ENCODE assay signal across 1 cellular context in genomic region chr18:57436193-57436964, GRCh38.
TF ChIP-seq lines count a peak whose summit lies in the region.

No MANE protein-coding gene starts in this region.

TF ChIP-seq in HepG2, 621 proteins besides CTCF, POLR2A, EP300 and RAD21 (continued from another document and continues in another):
- TF ChIP-seq, protein P1, sequence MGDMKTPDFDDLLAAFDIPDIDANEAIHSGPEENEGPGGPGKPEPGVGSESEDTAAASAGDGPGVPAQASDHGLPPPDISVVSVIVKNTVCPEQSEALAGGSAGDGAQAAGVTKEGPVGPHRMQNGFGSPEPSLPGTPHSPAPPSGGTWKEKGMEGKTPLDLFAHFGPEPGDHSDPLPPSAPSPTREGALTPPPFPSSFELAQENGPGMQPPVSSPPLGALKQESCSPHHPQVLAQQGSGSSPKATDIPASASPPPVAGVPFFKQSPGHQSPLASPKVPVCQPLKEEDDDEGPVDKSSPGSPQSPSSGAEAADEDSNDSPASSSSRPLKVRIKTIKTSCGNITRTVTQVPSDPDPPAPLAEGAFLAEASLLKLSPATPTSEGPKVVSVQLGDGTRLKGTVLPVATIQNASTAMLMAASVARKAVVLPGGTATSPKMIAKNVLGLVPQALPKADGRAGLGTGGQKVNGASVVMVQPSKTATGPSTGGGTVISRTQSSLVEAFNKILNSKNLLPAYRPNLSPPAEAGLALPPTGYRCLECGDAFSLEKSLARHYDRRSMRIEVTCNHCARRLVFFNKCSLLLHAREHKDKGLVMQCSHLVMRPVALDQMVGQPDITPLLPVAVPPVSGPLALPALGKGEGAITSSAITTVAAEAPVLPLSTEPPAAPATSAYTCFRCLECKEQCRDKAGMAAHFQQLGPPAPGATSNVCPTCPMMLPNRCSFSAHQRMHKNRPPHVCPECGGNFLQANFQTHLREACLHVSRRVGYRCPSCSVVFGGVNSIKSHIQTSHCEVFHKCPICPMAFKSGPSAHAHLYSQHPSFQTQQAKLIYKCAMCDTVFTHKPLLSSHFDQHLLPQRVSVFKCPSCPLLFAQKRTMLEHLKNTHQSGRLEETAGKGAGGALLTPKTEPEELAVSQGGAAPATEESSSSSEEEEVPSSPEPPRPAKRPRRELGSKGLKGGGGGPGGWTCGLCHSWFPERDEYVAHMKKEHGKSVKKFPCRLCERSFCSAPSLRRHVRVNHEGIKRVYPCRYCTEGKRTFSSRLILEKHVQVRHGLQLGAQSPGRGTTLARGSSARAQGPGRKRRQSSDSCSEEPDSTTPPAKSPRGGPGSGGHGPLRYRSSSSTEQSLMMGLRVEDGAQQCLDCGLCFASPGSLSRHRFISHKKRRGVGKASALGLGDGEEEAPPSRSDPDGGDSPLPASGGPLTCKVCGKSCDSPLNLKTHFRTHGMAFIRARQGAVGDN (CRISPR knock-in tag; IDR thresholded peaks at IDR 0.05), result peak; percentile 76
- TF ChIP-seq, protein P2, sequence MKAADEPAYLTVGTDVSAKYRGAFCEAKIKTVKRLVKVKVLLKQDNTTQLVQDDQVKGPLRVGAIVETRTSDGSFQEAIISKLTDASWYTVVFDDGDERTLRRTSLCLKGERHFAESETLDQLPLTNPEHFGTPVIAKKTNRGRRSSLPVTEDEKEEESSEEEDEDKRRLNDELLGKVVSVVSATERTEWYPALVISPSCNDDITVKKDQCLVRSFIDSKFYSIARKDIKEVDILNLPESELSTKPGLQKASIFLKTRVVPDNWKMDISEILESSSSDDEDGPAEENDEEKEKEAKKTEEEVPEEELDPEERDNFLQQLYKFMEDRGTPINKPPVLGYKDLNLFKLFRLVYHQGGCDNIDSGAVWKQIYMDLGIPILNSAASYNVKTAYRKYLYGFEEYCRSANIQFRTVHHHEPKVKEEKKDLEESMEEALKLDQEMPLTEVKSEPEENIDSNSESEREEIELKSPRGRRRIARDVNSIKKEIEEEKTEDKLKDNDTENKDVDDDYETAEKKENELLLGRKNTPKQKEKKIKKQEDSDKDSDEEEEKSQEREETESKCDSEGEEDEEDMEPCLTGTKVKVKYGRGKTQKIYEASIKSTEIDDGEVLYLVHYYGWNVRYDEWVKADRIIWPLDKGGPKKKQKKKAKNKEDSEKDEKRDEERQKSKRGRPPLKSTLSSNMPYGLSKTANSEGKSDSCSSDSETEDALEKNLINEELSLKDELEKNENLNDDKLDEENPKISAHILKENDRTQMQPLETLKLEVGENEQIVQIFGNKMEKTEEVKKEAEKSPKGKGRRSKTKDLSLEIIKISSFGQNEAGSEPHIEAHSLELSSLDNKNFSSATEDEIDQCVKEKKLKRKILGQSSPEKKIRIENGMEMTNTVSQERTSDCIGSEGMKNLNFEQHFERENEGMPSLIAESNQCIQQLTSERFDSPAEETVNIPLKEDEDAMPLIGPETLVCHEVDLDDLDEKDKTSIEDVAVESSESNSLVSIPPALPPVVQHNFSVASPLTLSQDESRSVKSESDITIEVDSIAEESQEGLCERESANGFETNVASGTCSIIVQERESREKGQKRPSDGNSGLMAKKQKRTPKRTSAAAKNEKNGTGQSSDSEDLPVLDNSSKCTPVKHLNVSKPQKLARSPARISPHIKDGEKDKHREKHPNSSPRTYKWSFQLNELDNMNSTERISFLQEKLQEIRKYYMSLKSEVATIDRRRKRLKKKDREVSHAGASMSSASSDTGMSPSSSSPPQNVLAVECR (CRISPR knock-in tag; IDR thresholded peaks at IDR 0.05; ENCODE audit: borderline replicate concordance), result peak; percentile 59
- 0 out of 2 replicates have a peak, but pooled peaks have one; percentile 35 for TF ChIP-seq MXD1 (CRISPR knock-in tag; IDR thresholded peaks at IDR 0.05)
- 0 out of 2 replicates have a peak, but pooled peaks have one; percentile 7 for TF ChIP-seq ZBTB7A (CRISPR knock-in tag; IDR thresholded peaks at IDR 0.05)
- TF ChIP-seq ZNF230 (CRISPR knock-in tag; IDR thresholded peaks at IDR 0.05), result no peak
- TF ChIP-seq HDAC1 (CRISPR knock-in tag; IDR thresholded peaks at IDR 0.05), result peak; percentile 32; the same call in 1 of the 2 replicates
- TF ChIP-seq ZNF850 (CRISPR knock-in tag; conservative IDR thresholded peaks at IDR 0.05), result no peak
- TF ChIP-seq HNRNPL (IDR thresholded peaks at IDR 0.05; ENCODE audit: low read depth, low read length), result peak; percentile 86
- TF ChIP-seq MZF1 (CRISPR knock-in tag; IDR thresholded peaks at IDR 0.05; ENCODE audit: borderline replicate concordance), result no peak
- TF ChIP-seq GPN1 (CRISPR knock-in tag; IDR thresholded peaks at IDR 0.05; ENCODE audit: borderline replicate concordance), result no peak
- TF ChIP-seq, protein P3, sequence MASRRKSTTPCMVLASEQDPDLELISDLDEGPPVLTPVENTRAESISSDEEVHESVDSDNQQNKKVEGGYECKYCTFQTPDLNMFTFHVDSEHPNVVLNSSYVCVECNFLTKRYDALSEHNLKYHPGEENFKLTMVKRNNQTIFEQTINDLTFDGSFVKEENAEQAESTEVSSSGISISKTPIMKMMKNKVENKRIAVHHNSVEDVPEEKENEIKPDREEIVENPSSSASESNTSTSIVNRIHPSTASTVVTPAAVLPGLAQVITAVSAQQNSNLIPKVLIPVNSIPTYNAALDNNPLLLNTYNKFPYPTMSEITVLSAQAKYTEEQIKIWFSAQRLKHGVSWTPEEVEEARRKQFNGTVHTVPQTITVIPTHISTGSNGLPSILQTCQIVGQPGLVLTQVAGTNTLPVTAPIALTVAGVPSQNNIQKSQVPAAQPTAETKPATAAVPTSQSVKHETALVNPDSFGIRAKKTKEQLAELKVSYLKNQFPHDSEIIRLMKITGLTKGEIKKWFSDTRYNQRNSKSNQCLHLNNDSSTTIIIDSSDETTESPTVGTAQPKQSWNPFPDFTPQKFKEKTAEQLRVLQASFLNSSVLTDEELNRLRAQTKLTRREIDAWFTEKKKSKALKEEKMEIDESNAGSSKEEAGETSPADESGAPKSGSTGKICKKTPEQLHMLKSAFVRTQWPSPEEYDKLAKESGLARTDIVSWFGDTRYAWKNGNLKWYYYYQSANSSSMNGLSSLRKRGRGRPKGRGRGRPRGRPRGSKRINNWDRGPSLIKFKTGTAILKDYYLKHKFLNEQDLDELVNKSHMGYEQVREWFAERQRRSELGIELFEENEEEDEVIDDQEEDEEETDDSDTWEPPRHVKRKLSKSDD (CRISPR knock-in tag; IDR thresholded peaks at IDR 0.05; ENCODE audit: low read depth), result peak; percentile 78; the same call in 1 of the 2 replicates
- TF ChIP-seq ZNF83 (CRISPR knock-in tag; IDR thresholded peaks at IDR 0.05; ENCODE audit: borderline replicate concordance), result 0 out of 2 replicates have a peak, but pooled peaks have one; percentile 25
- TF ChIP-seq ZNF30 (CRISPR knock-in tag; IDR thresholded peaks at IDR 0.05), result no peak
- TF ChIP-seq, protein P4, sequence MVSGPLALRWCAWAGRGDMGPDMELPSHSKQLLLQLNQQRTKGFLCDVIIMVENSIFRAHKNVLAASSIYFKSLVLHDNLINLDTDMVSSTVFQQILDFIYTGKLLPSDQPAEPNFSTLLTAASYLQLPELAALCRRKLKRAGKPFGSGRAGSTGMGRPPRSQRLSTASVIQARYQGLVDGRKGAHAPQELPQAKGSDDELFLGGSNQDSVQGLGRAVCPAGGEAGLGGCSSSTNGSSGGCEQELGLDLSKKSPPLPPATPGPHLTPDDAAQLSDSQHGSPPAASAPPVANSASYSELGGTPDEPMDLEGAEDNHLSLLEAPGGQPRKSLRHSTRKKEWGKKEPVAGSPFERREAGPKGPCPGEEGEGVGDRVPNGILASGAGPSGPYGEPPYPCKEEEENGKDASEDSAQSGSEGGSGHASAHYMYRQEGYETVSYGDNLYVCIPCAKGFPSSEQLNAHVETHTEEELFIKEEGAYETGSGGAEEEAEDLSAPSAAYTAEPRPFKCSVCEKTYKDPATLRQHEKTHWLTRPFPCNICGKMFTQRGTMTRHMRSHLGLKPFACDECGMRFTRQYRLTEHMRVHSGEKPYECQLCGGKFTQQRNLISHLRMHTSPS (CRISPR knock-in tag; IDR thresholded peaks at IDR 0.05; ENCODE audit: low read depth), result peak; percentile 21; the same call in 1 of the 2 replicates
- peak; percentile 14; the same call in 1 of the 2 replicates for TF ChIP-seq HDAC2 (CRISPR knock-in tag; IDR thresholded peaks at IDR 0.05)
- 0 out of 2 replicates have a peak, but pooled peaks have one; percentile 32 for TF ChIP-seq ZNF724P (CRISPR knock-in tag; IDR thresholded peaks at IDR 0.05; ENCODE audit: borderline replicate concordance)
- TF ChIP-seq GABPB1 (CRISPR knock-in tag; IDR thresholded peaks at IDR 0.05), result peak; percentile 24; the same call in 1 of the 2 replicates
- TF ChIP-seq GTF2F1 (IDR thresholded peaks at IDR 0.05; ENCODE audit: low read length), result no peak
- TF ChIP-seq, protein P5, sequence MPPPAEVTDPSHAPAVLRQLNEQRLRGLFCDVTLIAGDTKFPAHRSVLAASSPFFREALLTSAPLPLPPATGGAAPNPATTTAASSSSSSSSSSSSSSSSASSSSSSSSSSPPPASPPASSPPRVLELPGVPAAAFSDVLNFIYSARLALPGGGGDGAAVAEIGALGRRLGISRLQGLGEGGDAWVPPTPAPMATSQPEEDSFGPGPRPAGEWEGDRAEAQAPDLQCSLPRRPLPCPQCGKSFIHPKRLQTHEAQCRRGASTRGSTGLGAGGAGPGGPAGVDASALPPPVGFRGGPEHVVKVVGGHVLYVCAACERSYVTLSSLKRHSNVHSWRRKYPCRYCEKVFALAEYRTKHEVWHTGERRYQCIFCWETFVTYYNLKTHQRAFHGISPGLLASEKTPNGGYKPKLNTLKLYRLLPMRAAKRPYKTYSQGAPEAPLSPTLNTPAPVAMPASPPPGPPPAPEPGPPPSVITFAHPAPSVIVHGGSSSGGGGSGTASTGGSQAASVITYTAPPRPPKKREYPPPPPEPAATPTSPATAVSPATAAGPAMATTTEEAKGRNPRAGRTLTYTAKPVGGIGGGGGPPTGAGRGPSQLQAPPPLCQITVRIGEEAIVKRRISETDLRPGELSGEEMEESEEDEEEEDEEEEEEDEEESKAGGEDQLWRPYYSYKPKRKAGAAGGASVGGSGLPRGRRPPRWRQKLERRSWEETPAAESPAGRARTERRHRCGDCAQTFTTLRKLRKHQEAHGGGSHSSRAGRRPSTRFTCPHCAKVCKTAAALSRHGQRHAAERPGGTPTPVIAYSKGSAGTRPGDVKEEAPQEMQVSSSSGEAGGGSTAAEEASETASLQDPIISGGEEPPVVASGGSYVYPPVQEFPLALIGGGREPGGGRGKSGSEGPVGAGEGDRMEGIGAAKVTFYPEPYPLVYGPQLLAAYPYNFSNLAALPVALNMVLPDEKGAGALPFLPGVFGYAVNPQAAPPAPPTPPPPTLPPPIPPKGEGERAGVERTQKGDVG (CRISPR knock-in tag; IDR thresholded peaks at IDR 0.05; ENCODE audit: borderline replicate concordance), result peak; percentile 84; the same call in 1 of the 2 replicates
- TF ChIP-seq STAG1 (CRISPR knock-in tag; IDR thresholded peaks at IDR 0.05), result no peak
- no peak for TF ChIP-seq ZNF713 (CRISPR knock-in tag; IDR thresholded peaks at IDR 0.05)
- peak; percentile 34; the same call in 1 of the 2 replicates for TF ChIP-seq RBFOX2 (IDR thresholded peaks at IDR 0.05; ENCODE audit: low read depth, low read length)
- TF ChIP-seq ZNF367 (CRISPR knock-in tag; IDR thresholded peaks at IDR 0.05; ENCODE audit: borderline replicate concordance), result no peak
- 0 out of 2 replicates have a peak, but pooled peaks have one; percentile 21 for TF ChIP-seq ZFY (CRISPR knock-in tag; IDR thresholded peaks at IDR 0.05)
- TF ChIP-seq ZNF329 (CRISPR knock-in tag; IDR thresholded peaks at IDR 0.05; ENCODE audit: low read depth), result no peak
- TF ChIP-seq, protein P6, sequence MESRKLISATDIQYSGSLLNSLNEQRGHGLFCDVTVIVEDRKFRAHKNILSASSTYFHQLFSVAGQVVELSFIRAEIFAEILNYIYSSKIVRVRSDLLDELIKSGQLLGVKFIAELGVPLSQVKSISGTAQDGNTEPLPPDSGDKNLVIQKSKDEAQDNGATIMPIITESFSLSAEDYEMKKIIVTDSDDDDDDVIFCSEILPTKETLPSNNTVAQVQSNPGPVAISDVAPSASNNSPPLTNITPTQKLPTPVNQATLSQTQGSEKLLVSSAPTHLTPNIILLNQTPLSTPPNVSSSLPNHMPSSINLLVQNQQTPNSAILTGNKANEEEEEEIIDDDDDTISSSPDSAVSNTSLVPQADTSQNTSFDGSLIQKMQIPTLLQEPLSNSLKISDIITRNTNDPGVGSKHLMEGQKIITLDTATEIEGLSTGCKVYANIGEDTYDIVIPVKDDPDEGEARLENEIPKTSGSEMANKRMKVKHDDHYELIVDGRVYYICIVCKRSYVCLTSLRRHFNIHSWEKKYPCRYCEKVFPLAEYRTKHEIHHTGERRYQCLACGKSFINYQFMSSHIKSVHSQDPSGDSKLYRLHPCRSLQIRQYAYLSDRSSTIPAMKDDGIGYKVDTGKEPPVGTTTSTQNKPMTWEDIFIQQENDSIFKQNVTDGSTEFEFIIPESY (CRISPR knock-in tag; IDR thresholded peaks at IDR 0.05), result peak; percentile 47
- TF ChIP-seq AKAP8 (CRISPR knock-in tag; IDR thresholded peaks at IDR 0.05), result no peak
- TF ChIP-seq FOXA3 (CRISPR knock-in tag; IDR thresholded peaks at IDR 0.05), result no peak
